ENCODE assay signal across 8 cellular contexts in the genomic region with DNA sequence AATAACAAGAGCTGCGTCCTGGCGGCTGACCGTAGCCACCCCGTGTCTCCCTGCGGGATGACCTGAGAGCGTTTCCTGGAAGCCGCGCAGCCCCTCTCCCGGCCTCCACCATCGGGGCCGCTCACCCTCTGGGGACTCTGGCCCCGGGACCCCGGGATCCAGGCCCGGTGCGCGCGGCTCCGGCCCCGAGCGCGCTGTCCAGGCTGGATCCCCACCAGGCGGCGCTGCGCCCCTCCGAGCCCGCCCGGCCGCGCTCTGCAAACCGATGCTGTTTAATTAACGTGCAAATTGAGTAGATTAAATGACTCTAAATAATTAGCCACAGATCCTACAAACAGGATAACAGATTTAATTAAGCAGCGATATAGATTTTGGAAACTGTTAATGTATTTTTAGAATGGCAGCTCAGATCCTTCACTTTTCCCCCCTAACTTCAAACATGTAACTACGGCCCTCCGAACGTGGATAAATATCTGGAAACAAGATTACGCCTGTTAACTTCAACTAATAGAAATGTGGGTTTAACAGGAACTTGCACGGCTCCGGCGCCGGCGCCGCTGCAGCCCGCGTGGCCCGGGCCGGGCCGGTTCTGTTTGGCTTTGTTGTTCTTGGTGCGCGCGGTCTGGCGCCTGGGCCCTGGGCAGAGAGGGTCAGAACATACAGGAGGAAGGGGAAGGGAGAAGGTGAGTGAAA. TPM values are rescaled to one million over a fixed set of nuclear protein-coding genes. Genes with fewer than 3 reads are reported as not detected.
DNase-seq lines count a peak whose midpoint lies in the region; ATAC-seq, FAIRE-seq and TF ChIP-seq lines count a peak whose summit lies in the region.
"Had no signal": no experiment of that assay in that cellular context is flagged by ENCODE, and none has a peak within 500 bp of the region (broad histone marks: within the 10 kb centered on the region; RNA-seq: fewer than 3 reads in every experiment).

No MANE protein-coding gene starts in this region.

- H2AFZ ChIP-seq in H1 (ENCODE audit: low read length): no peak overlapping the region

- peaks cover 8% of the 10 kb centered on the region in 2 experiments for H4K20me1 ChIP-seq in H1 (replicated peaks in 1 of 2; ENCODE audit: control insufficient read depth in 1 of 2, insufficient read depth in 2 of 2, low read length in 2 of 2)

- H2BK12ac ChIP-seq in H1 (ENCODE audit: low read depth, low read length): no peak overlapping the region

- H2BK120ac ChIP-seq in H1 (replicated peaks; ENCODE audit: low read depth, low read length): no peak overlapping the region
- no peak overlapping the region for H2BK120ac ChIP-seq in mesendoderm (ENCODE audit: low read depth, low read length)

- no peak overlapping the region for H2BK20ac ChIP-seq in H1 (ENCODE audit: low read length)

- H3K4me2 ChIP-seq in H1 (ENCODE audit: insufficient read depth in 1 of 2, low read depth in 2 of 2, low read length in 2 of 2) (peak overlapping the region in 1 of 2 experiments; percentile 46; a peak in 3 of 4 replicates), mesendoderm (ENCODE audit: low read length) (no peak overlapping the region)

- H2BK15ac ChIP-seq in H1 (ENCODE audit: low read length) (no peak overlapping the region), mesendoderm (replicated peaks; ENCODE audit: low read depth) (no peak overlapping the region)

- H3K56ac ChIP-seq in H1 (replicated peaks; ENCODE audit: insufficient read length, low read depth, low read length) (no peak overlapping the region), mesendoderm (ENCODE audit: low read length) (no peak overlapping the region)

- H3K79me2 ChIP-seq in H1 (ENCODE audit: control insufficient read depth in 1 of 2, insufficient read depth in 2 of 2, low read length in 2 of 2) (no peaks in the 10 kb centered on the region), mesendoderm (ENCODE audit: control insufficient read depth, insufficient read depth, low read length) (no peaks in the 10 kb centered on the region)

- H3K36me3 ChIP-seq in HAP-1 (replicated peaks) (no peaks in the 10 kb centered on the region), H1 (ENCODE audit: control insufficient read depth in 2 of 4, insufficient read depth in 4 of 4, low read length in 3 of 4) (no peaks in the 10 kb centered on the region; a peak in 1 of 8 replicates), ovary (no peaks in the 10 kb centered on the region), mesendoderm (ENCODE audit: control insufficient read depth, insufficient read depth, low read length) (no peaks in the 10 kb centered on the region)
- H3K36me3 ChIP-seq: neutrophil had no signal

- TF ChIP-seq RAD21 in H1 (IDR thresholded peaks at IDR 0.05 in 1 of 2, conservative IDR thresholded peaks at IDR 0.05 in 1 of 2; ENCODE audit: low read depth in 2 of 2, low read length in 2 of 2): peak; percentile 64 to 80

- WGBS in H1 (ENCODE audit: extremely low coverage in 1 of 2, insufficient coverage in 1 of 2, insufficient read length in 1 of 2, insufficient replicate concordance in 2 of 2, low coverage in 1 of 2, low lambda C conversion rate in 2 of 2, missing lambda C conversion rate in 1 of 2), 2 experiments: 6% methylated on average over 47 of the region's 51 CpGs; no CpG with 5 or more reads in 1 of the 2 experiments
- 8 to 10% (median 8%) methylated on average over 51 of the region's 51 CpGs for WGBS in ovary, 3 donors
- WGBS in mesendoderm (ENCODE audit: extremely low coverage, insufficient coverage, low lambda C conversion rate): no CpG with 5 or more reads among the region's 51 CpGs

- POLR2A ChIA-PET in H1 (lab: Charles Lee; ENCODE audit: partially characterized antibody): interaction anchor here (2.6 to 6.1 kb wide), 2 partner anchors 10 to 18 kb away, joined by 14 to 76 read pairs; no protein-coding TSS in a partner anchor

- TF ChIP-seq EP300 in H1 (IDR thresholded peaks at IDR 0.05; ENCODE audit: borderline replicate concordance in 1 of 2, low read depth in 2 of 2, low read length in 2 of 2) (no peak), ovary (IDR thresholded peaks at IDR 0.05) (no peak)

- H3K4me3 ChIP-seq in HAP-1: peak overlapping the region; percentile 12; the same call in 1 of the 2 replicates
- peak overlapping the region in 1 of 4 experiments; percentile 26; a peak in 1 of 8 replicates for H3K4me3 ChIP-seq in H1 (ENCODE audit: extremely low read depth in 1 of 4, insufficient read depth in 2 of 4, low read depth in 3 of 4, low read length in 4 of 4)
- no peak overlapping the region for H3K4me3 ChIP-seq in ovary
- H3K4me3 ChIP-seq in mesendoderm (ENCODE audit: low read length): no peak overlapping the region

- H3K18ac ChIP-seq in H1 (ENCODE audit: extremely low read depth, low read length) (no peak overlapping the region), mesendoderm (ENCODE audit: low read length) (no peak overlapping the region)

- H3K27ac ChIP-seq in H1 (ENCODE audit: low read depth, low read length) (no peak overlapping the region), ovary (no peak overlapping the region), mesendoderm (ENCODE audit: low read depth, low read length) (no peak overlapping the region)
- H3K27ac ChIP-seq: neutrophil had no signal

- no peak for FAIRE-seq in H1 (lab: Jason Lieb, UNC)

- H3K14ac ChIP-seq in H1 (ENCODE audit: insufficient read length): no peak overlapping the region

- peak; percentile 63 to 88 (median 85) for TF ChIP-seq CTCF in H1 (IDR thresholded peaks at IDR 0.05; ENCODE audit: control extremely low read depth in 1 of 3, insufficient read depth in 1 of 3, low read depth in 1 of 3, low read length in 3 of 3)
- TF ChIP-seq CTCF in ovary (IDR thresholded peaks at IDR 0.05): peak in 2 of 3 donors; percentile 17 to 52

- H4K8ac ChIP-seq in H1 (ENCODE audit: extremely low read depth, insufficient read depth, low read length): no peak overlapping the region
- H4K8ac ChIP-seq in mesendoderm (ENCODE audit: low read depth, low read length): no peak overlapping the region

- TF ChIP-seq POLR2A in H1 (IDR thresholded peaks at IDR 0.05; ENCODE audit: control extremely low read depth in 1 of 2, low read depth in 2 of 2, low read length in 2 of 2): no peak
- no peak for TF ChIP-seq POLR2A in ovary (IDR thresholded peaks at IDR 0.05)

- H3K4me1 ChIP-seq in HAP-1 (peaks cover 5% of the 10 kb centered on the region), H1 (replicated peaks in 1 of 4; ENCODE audit: control insufficient read depth in 3 of 4, insufficient read depth in 4 of 4, low read length in 3 of 4) (peaks cover 0 to 24% (median 20%) of the 10 kb centered on the region in 4 experiments; a peak in 6 of 7 replicates), ovary (ENCODE audit: insufficient read depth) (no peaks in the 10 kb centered on the region), mesendoderm (ENCODE audit: control insufficient read depth, low read depth, low read length) (peaks cover 3% of the 10 kb centered on the region)

- no peaks in the 10 kb centered on the region for H3K9me3 ChIP-seq in HAP-1
- H3K9me3 ChIP-seq in H1 (ENCODE audit: insufficient read depth in 2 of 2, low read depth in 1 of 2, low read length in 1 of 2): no peaks in the 10 kb centered on the region; a peak in 1 of 4 replicates
- H3K9me3 ChIP-seq in ovary: no peaks in the 10 kb centered on the region
- H3K9me3 ChIP-seq: neutrophil had no signal

- in situ Hi-C loops in HAP-1 (cut with MboI; ENCODE audit: low sequenced_read_pairs): no loop called here

- no peaks in the 10 kb centered on the region for H3K79me1 ChIP-seq in H1 (ENCODE audit: low read depth, low read length)
- no peaks in the 10 kb centered on the region for H3K79me1 ChIP-seq in mesendoderm (ENCODE audit: low read length)

- CTCF ChIA-PET in H1 (lab: Charles Lee; ENCODE audit: partially characterized antibody): interaction anchor here (0.6 to 9.3 kb wide), 30 partner anchors 9 to 304 kb away, joined by 3 to 62 read pairs (median 5); no protein-coding TSS in a partner anchor

- H3K23ac ChIP-seq in H1 (ENCODE audit: insufficient read length): no peak overlapping the region
- no peak overlapping the region for H3K23ac ChIP-seq in mesendoderm (ENCODE audit: low read length)

- DNase-seq in HAP-1 (ENCODE audit: low spot score in 2 of 2): peak in 1 of 2 experiments; percentile 70
- peak; percentile 33 to 38 for DNase-seq in activated CD4-positive, alpha-beta T cell treated with anti-CD3 and anti-CD28 coated beads for 4 hours
- DNase-seq in H1 (ENCODE audit: low read depth in 1 of 2, low spot score in 2 of 2): peak in 1 of 2 experiments; percentile 81
- DNase-seq in ovary: peak in 1 of 5 donors; percentile 52
- no peak for DNase-seq in mesendoderm
- no peak for DNase-seq in NCI-H524 treated with DMSO at 0.1 percent for 48 hours (lab: John Stamatoyannopoulos, UW)

- no peaks in the 10 kb centered on the region for H3K27me3 ChIP-seq in HAP-1 (ENCODE audit: low read depth)
- H3K27me3 ChIP-seq in H1 (replicated peaks in 1 of 4; ENCODE audit: control insufficient read depth in 3 of 4, extremely low read depth in 1 of 4, insufficient read depth in 3 of 4, low read length in 3 of 4): peaks cover 57 to 90% (median 78%) of the 10 kb centered on the region in 4 experiments
- peaks cover 12% of the 10 kb centered on the region for H3K27me3 ChIP-seq in ovary
- H3K27me3 ChIP-seq in mesendoderm (ENCODE audit: insufficient read depth, low read length, poor library complexity): peaks cover 51% of the 10 kb centered on the region

- intact Hi-C loops in ovary (cut with DNase I): loop anchor here (5.0 to 10.0 kb wide), 3 partner anchors 209 to 249 kb away; no protein-coding TSS in a partner anchor

- ATAC-seq in GM21360 (IDR thresholded peaks at IDR 0.05; ENCODE audit: unreplicated experiment): no peak

- no peak overlapping the region for H4K5ac ChIP-seq in H1 (ENCODE audit: insufficient read length, low read depth, low read length)
- no peak overlapping the region for H4K5ac ChIP-seq in mesendoderm (ENCODE audit: low read length)

- no peak overlapping the region for H3K9ac ChIP-seq in H1 (replicated peaks in 1 of 4; ENCODE audit: extremely low read depth in 1 of 4, low read depth in 3 of 4, low read length in 3 of 4)
- H3K9ac ChIP-seq in mesendoderm (ENCODE audit: low read length): no peak overlapping the region

- peaks cover 8% of the 10 kb centered on the region; the same call in 1 of the 2 replicates for H3K23me2 ChIP-seq in H1 (ENCODE audit: low read depth, low read length)

- H3K4ac ChIP-seq in H1 (replicated peaks; ENCODE audit: insufficient read length, low read depth, low read length) (no peak overlapping the region), mesendoderm (ENCODE audit: low read depth, low read length) (no peak overlapping the region)

- no peak overlapping the region for H4K91ac ChIP-seq in H1 (replicated peaks; ENCODE audit: insufficient read length, low read length)

- H2BK5ac ChIP-seq in H1 (ENCODE audit: low read depth, low read length): no peak overlapping the region
- no peak overlapping the region for H2BK5ac ChIP-seq in mesendoderm (ENCODE audit: low read length)

- H2AK5ac ChIP-seq in H1 (ENCODE audit: low read depth, low read length) (no peak overlapping the region), mesendoderm (ENCODE audit: low read length) (no peak overlapping the region)

RNA-seq across cellular contexts. Expression of gene UNCX, which starts 7.1 kb away (rescaled TPM):
- not detected in 2 replicates for total RNA-seq in H1 (2021; fragmentation: NEBNext Ultra II Directional; extraction: Animal tissue kit (Norgen Biotek cat#: 25700))
- polyA plus RNA-seq in H1 (2011; rRNA removed): 0.03 TPM in 1 of 2 replicates, not detected in the other
- polyA plus RNA-seq in H1 (2011; cell fraction: cytosol; rRNA removed): not detected
- not detected for polyA plus RNA-seq in H1 (2011; cell fraction: nucleus; rRNA removed)
- not detected in 4 replicates for polyA plus RNA-seq in H1 (2012, experiment 1 of 2)
- not detected for polyA plus RNA-seq in H1 (2012, experiment 2 of 2)
- polyA plus RNA-seq in H1 (2013, experiment 1 of 2): 0.02 TPM
- not detected for polyA plus RNA-seq in H1 (2013, experiment 2 of 2)
- not detected in 2 replicates for polyA minus RNA-seq in H1 (2011; rRNA and poly(A)+ RNA removed)
- not detected for polyA minus RNA-seq in H1 (2011; cell fraction: cytosol; rRNA and poly(A)+ RNA removed)
- polyA minus RNA-seq in H1 (2011; cell fraction: nucleus; rRNA and poly(A)+ RNA removed): not detected
- not detected for total RNA-seq in ovary
- polyA plus RNA-seq in ovary: not detected
- not detected for polyA plus RNA-seq in mesendoderm (2013, experiment 1 of 2)
- not detected for polyA plus RNA-seq in mesendoderm (2013, experiment 2 of 2)

Comparison
In these comparisons a context has a peak if more than half of its experiments do, and no peak if none do; other contexts are left out.
1. DNase-seq: peak in activated CD4-positive, alpha-beta T cell treated with anti-CD3 and anti-CD28 coated beads for 4 hours (2 of 2); none in mesendoderm (single experiment) and NCI-H524 treated with DMSO at 0.1 percent for 48 hours (single experiment).